In genomic region chr1:147842578-147842977, GRCh38 we compare ENCODE assay signal across 36 cellular contexts.
"Had no signal": no experiment of that assay in that cellular context is flagged by ENCODE, and none has a peak within 500 bp of the region (broad histone marks: within the 10 kb centered on the region; RNA-seq: fewer than 3 reads in every experiment).

No MANE protein-coding gene starts in this region.

- H3K27me3 Mint-ChIP-seq: activated CD4-positive, alpha-beta memory T cell treated with anti-CD3 and anti-CD28 coated beads for 36 hours; activated CD8-positive, alpha-beta memory T cell treated with anti-CD3 and anti-CD28 coated beads, Interleukin-2, amount 10 ng/mL, durations not matched to agents 7 days and 5 days; activated naive CD4-positive, alpha-beta T cell treated with anti-CD3 and anti-CD28 coated beads, Interleukin-2, amount 50 U/mL, for 24 hours had no signal

- H3K27me3 ChIP-seq: adrenal gland, body of pancreas, esophagus muscularis mucosa, foreskin keratinocyte, gastrocnemius medialis had no signal

- H3K27ac Mint-ChIP-seq: activated CD4-positive, alpha-beta memory T cell treated with anti-CD3 and anti-CD28 coated beads for 36 hours; activated CD4-positive, alpha-beta T cell treated with anti-CD3 and anti-CD28 coated beads for 36 hours; activated CD4-positive, alpha-beta T cell treated with anti-CD3 and anti-CD28 coated beads, Interleukin-2, amount 10 ng/mL, durations not matched to agents 24 days and 14 days; activated CD8-positive, alpha-beta memory T cell treated with anti-CD3 and anti-CD28 coated beads, Interleukin-2, amount 10 ng/mL, durations not matched to agents 7 days and 5 days; activated CD8-positive, alpha-beta T cell treated with anti-CD3 and anti-CD28 coated beads, Interleukin-2, amount 10 ng/mL, durations not matched to agents 7 days and 5 days; activated naive CD4-positive, alpha-beta T cell treated with anti-CD3 and anti-CD28 coated beads for 36 hours; activated naive CD4-positive, alpha-beta T cell treated with anti-CD3 and anti-CD28 coated beads, Interleukin-2, amount 50 U/mL, for 24 hours; activated naive CD8-positive, alpha-beta T cell treated with anti-CD3 and anti-CD28 coated beads for 36 hours; activated naive CD8-positive, alpha-beta T cell treated with anti-CD3 and anti-CD28 coated beads, Interleukin-2, amount 50 U/mL, for 24 hours; activated T-helper 1 cell treated with anti-CD3 and anti-CD28 coated beads, Interleukin-12 subunit alpha, Interleukin-12 subunit beta, Interleukin-2, Interleukin-4 antibody, amounts not matched to agents 30 ng/mL and 10 ng/mL and 1 ng/mL, durations not matched to agents 14 hours and 24 hours and 36 hours; activated T-helper 2 cell treated with anti-CD3 and anti-CD28 coated beads, Interferon-gamma antibody, Interleukin-2, Interleukin-4, amounts not matched to agents 10 μg/mL and 5 μg/mL and 100 μg/mL, durations not matched to agents 14 hours and 24 hours and 36 hours; effector memory CD8-positive, alpha-beta T cell; T-cell; T-helper 1 cell treated with Interleukin-12 subunit alpha and Interleukin-12 subunit beta and Interleukin-4 antibody, amounts not matched to agents 30 μg/mL and 1 μg/mL, for 36 hours had no signal

- FAIRE-seq: colon had no signal

- H3K9me3 Mint-ChIP-seq: activated CD4-positive, alpha-beta memory T cell treated with anti-CD3 and anti-CD28 coated beads for 36 hours; activated CD4-positive, alpha-beta T cell treated with anti-CD3 and anti-CD28 coated beads, Interleukin-2, amount 10 ng/mL, durations not matched to agents 24 days and 14 days; activated naive CD4-positive, alpha-beta T cell treated with anti-CD3 and anti-CD28 coated beads for 36 hours; activated naive CD4-positive, alpha-beta T cell treated with anti-CD3 and anti-CD28 coated beads, Interleukin-2, amount 50 U/mL, for 24 hours; activated naive CD8-positive, alpha-beta T cell treated with anti-CD3 and anti-CD28 coated beads for 36 hours; activated naive CD8-positive, alpha-beta T cell treated with anti-CD3 and anti-CD28 coated beads, Interleukin-2, amount 50 U/mL, for 24 hours; activated T-helper 1 cell treated with anti-CD3 and anti-CD28 coated beads, Interleukin-12 subunit alpha, Interleukin-12 subunit beta, Interleukin-2, Interleukin-4 antibody, amounts not matched to agents 30 ng/mL and 10 ng/mL and 1 ng/mL, durations not matched to agents 14 hours and 24 hours and 36 hours; activated T-helper 2 cell treated with anti-CD3 and anti-CD28 coated beads, Interferon-gamma antibody, Interleukin-2, Interleukin-4, amounts not matched to agents 10 μg/mL and 5 μg/mL and 100 μg/mL, durations not matched to agents 14 hours and 24 hours and 36 hours; effector memory CD8-positive, alpha-beta T cell; T-cell; T-helper 1 cell treated with Interleukin-12 subunit alpha and Interleukin-12 subunit beta and Interleukin-4 antibody, amounts not matched to agents 30 μg/mL and 1 μg/mL, for 36 hours had no signal

- H3K36me3 Mint-ChIP-seq: activated CD4-positive, alpha-beta memory T cell treated with anti-CD3 and anti-CD28 coated beads for 36 hours; activated CD8-positive, alpha-beta memory T cell treated with anti-CD3 and anti-CD28 coated beads, Interleukin-2, amount 10 ng/mL, durations not matched to agents 7 days and 5 days; activated naive CD4-positive, alpha-beta T cell treated with anti-CD3 and anti-CD28 coated beads, Interleukin-2, amount 50 U/mL, for 24 hours; activated naive CD8-positive, alpha-beta T cell treated with anti-CD3 and anti-CD28 coated beads for 36 hours; T-cell had no signal

- H3K4me1 Mint-ChIP-seq: activated CD4-positive, alpha-beta T cell treated with anti-CD3 and anti-CD28 coated beads for 36 hours; activated CD4-positive, alpha-beta T cell treated with anti-CD3 and anti-CD28 coated beads, Interleukin-2, amount 10 ng/mL, durations not matched to agents 24 days and 14 days; activated CD8-positive, alpha-beta memory T cell treated with anti-CD3 and anti-CD28 coated beads, Interleukin-2, amount 10 ng/mL, durations not matched to agents 7 days and 5 days; activated naive CD4-positive, alpha-beta T cell treated with anti-CD3 and anti-CD28 coated beads, Interleukin-2, amount 50 U/mL, for 24 hours; activated naive CD8-positive, alpha-beta T cell treated with anti-CD3 and anti-CD28 coated beads for 36 hours; activated naive CD8-positive, alpha-beta T cell treated with anti-CD3 and anti-CD28 coated beads, Interleukin-2, amount 50 U/mL, for 24 hours; T-cell had no signal

- H3K4me1 ChIP-seq: adrenal gland, body of pancreas, esophagus muscularis mucosa, foreskin keratinocyte, gastrocnemius medialis had no signal

- H3K36me3 ChIP-seq: adrenal gland, esophagus muscularis mucosa, gastrocnemius medialis, WERI-Rb-1 had no signal

- H3K4me3 ChIP-seq: adrenal gland, body of pancreas, esophagus muscularis mucosa, gastrocnemius medialis had no signal

- H3K27ac ChIP-seq: adrenal gland, body of pancreas, esophagus muscularis mucosa, foreskin keratinocyte, gastrocnemius medialis, WERI-Rb-1 had no signal

- H3K9me3 ChIP-seq: adrenal gland, body of pancreas, esophagus muscularis mucosa, gastrocnemius medialis had no signal

- ATAC-seq: activated CD4-positive, alpha-beta T cell treated with anti-CD3 and anti-CD28 coated beads for 36 hours; activated CD8-positive, alpha-beta memory T cell treated with anti-CD3 and anti-CD28 coated beads, Interleukin-2, amount 10 ng/mL, durations not matched to agents 7 days and 5 days; activated CD8-positive, alpha-beta T cell treated with anti-CD3 and anti-CD28 coated beads, Interleukin-2, amount 10 ng/mL, durations not matched to agents 7 days and 5 days; activated naive CD8-positive, alpha-beta T cell treated with anti-CD3 and anti-CD28 coated beads, Interleukin-2, amount 50 U/mL, for 24 hours; body of pancreas; effector memory CD8-positive, alpha-beta T cell; foreskin keratinocyte; gastrocnemius medialis; T-cell had no signal

- DNase-seq: activated CD4-positive, alpha-beta memory T cell treated with anti-CD3 and anti-CD28 coated beads for 36 hours; activated CD4-positive, alpha-beta T cell treated with anti-CD3 and anti-CD28 coated beads for 36 hours; activated CD4-positive, alpha-beta T cell treated with anti-CD3 and anti-CD28 coated beads, Interleukin-2, amount 10 ng/mL, durations not matched to agents 24 days and 14 days; activated CD4-positive, CD25-positive, alpha-beta regulatory T cell; activated CD4-positive, CD25-positive, alpha-beta regulatory T cell treated with anti-CD3 and anti-CD28 coated beads, Interleukin-2, amount 50 U/mL, for 72 hours; activated CD8-positive, alpha-beta memory T cell treated with anti-CD3 and anti-CD28 coated beads, Interleukin-2, amount 10 ng/mL, durations not matched to agents 7 days and 5 days; activated CD8-positive, alpha-beta memory T cell treated with anti-CD3 and anti-CD28 coated beads, Interleukin-2, amount 50 U/mL, for 4 hours; activated CD8-positive, alpha-beta T cell treated with anti-CD3 and anti-CD28 coated beads, Interleukin-2, amount 10 ng/mL, durations not matched to agents 7 days and 5 days; activated effector memory CD4-positive, alpha-beta T cell treated with anti-CD3 and anti-CD28 coated beads, Interleukin-2, amount 50 U/mL, for 16 hours; activated naive CD4-positive, alpha-beta T cell treated with anti-CD3 and anti-CD28 coated beads for 36 hours; activated naive CD8-positive, alpha-beta T cell treated with anti-CD3 and anti-CD28 coated beads for 36 hours; activated naive CD8-positive, alpha-beta T cell treated with anti-CD3 and anti-CD28 coated beads, Interleukin-2, amount 50 U/mL, for 24 hours; activated T-cell treated with anti-CD3 and anti-CD28 coated beads, Interleukin-2, amount 50 U/mL, for 1 hour; activated T-cell treated with anti-CD3 and anti-CD28 coated beads, Interleukin-2, amount 50 U/mL, for 48 hours; adrenal gland; amygdala; aorta; body of pancreas; caudate nucleus; cortex of kidney; dermis blood vessel endothelial cell; effector CD4-positive, alpha-beta T cell; effector memory CD8-positive, alpha-beta T cell; erythroblast; foreskin keratinocyte; gastrocnemius medialis; glutamatergic neuron; T-cell; T1000; WERI-Rb-1 had no signal

- H3K4me3 Mint-ChIP-seq: activated CD4-positive, alpha-beta memory T cell treated with anti-CD3 and anti-CD28 coated beads for 36 hours; activated CD4-positive, alpha-beta T cell treated with anti-CD3 and anti-CD28 coated beads for 36 hours; activated CD4-positive, alpha-beta T cell treated with anti-CD3 and anti-CD28 coated beads, Interleukin-2, amount 10 ng/mL, durations not matched to agents 24 days and 14 days; activated CD8-positive, alpha-beta memory T cell treated with anti-CD3 and anti-CD28 coated beads, Interleukin-2, amount 10 ng/mL, durations not matched to agents 7 days and 5 days; activated CD8-positive, alpha-beta T cell treated with anti-CD3 and anti-CD28 coated beads, Interleukin-2, amount 10 ng/mL, durations not matched to agents 7 days and 5 days; activated naive CD4-positive, alpha-beta T cell treated with anti-CD3 and anti-CD28 coated beads for 36 hours; activated naive CD4-positive, alpha-beta T cell treated with anti-CD3 and anti-CD28 coated beads, Interleukin-2, amount 50 U/mL, for 24 hours; activated naive CD8-positive, alpha-beta T cell treated with anti-CD3 and anti-CD28 coated beads for 36 hours; activated naive CD8-positive, alpha-beta T cell treated with anti-CD3 and anti-CD28 coated beads, Interleukin-2, amount 50 U/mL, for 24 hours; activated T-helper 1 cell treated with anti-CD3 and anti-CD28 coated beads, Interleukin-12 subunit alpha, Interleukin-12 subunit beta, Interleukin-2, Interleukin-4 antibody, amounts not matched to agents 30 ng/mL and 10 ng/mL and 1 ng/mL, durations not matched to agents 14 hours and 24 hours and 36 hours; effector memory CD8-positive, alpha-beta T cell; T-cell; T-helper 1 cell treated with Interleukin-12 subunit alpha and Interleukin-12 subunit beta and Interleukin-4 antibody, amounts not matched to agents 30 μg/mL and 1 μg/mL, for 36 hours had no signal
